Comparison of ENCODE assay signal across 29 cellular contexts in the genomic region with DNA sequence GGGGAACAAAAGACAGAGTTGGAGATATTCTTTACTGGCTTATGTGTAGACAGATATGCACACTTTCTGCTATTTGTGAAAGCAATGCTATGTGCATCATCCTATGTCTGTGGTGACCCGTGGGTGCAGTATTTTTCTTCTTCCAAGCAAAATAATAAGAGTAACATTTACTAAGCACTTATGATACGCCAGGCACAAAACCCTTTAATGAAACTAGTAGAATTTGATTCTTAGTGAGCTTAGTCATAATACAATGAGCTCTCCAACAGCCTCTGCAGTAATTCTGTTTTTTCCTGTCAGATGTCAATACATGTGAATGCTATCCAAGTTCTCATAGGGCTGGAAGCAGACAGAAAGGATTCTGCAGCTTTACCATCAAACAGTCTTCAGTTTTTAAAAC.
DNase-seq lines count a peak whose midpoint lies in the region; ATAC-seq, FAIRE-seq and TF ChIP-seq lines count a peak whose summit lies in the region.
"Had no signal": no experiment of that assay in that cellular context is flagged by ENCODE, and none has a peak within 500 bp of the region (broad histone marks: within the 10 kb centered on the region; RNA-seq: fewer than 3 reads in every experiment).

No MANE protein-coding gene starts in this region.

- no peaks in the 10 kb centered on the region for H3K79me2 ChIP-seq in astrocyte (ENCODE audit: insufficient read depth, low read length)

- no peak overlapping the region for H3K9ac ChIP-seq in astrocyte (ENCODE audit: low read length)
- H3K9ac ChIP-seq in neuronal stem cell (ENCODE audit: low read depth, low read length, poor library complexity), result no peak overlapping the region

- WGBS in neuronal stem cell (ENCODE audit: extremely low coverage in 2 of 2, insufficient read length in 2 of 2, insufficient replicate concordance in 1 of 2), 2 donors, result no CpG with 5 or more reads among the region's 2 CpGs

- no peak overlapping the region for H3K18ac ChIP-seq in neuronal stem cell (ENCODE audit: low read length)

- no peak overlapping the region for H4K91ac ChIP-seq in neuronal stem cell (ENCODE audit: low read depth, low read length, poor library complexity)

- no peak overlapping the region for H2BK5ac ChIP-seq in neuronal stem cell (ENCODE audit: low read length)

- H3K23ac ChIP-seq in neuronal stem cell (ENCODE audit: low read depth, low read length, poor library complexity), result no peak overlapping the region

- H2BK120ac ChIP-seq in neuronal stem cell (ENCODE audit: low read depth, low read length), result no peak overlapping the region

- H4K8ac ChIP-seq in neuronal stem cell (ENCODE audit: low read depth, low read length), result no peak overlapping the region

- no peak overlapping the region for H3K4ac ChIP-seq in neuronal stem cell (ENCODE audit: low read length)

- H2AK5ac ChIP-seq in neuronal stem cell (ENCODE audit: low read depth, low read length), result no peak overlapping the region

- H2BK15ac ChIP-seq in neuronal stem cell (ENCODE audit: low read length), result no peak overlapping the region

- H3K27ac ChIP-seq in astrocyte (ENCODE audit: low read depth, low read length) (no peak overlapping the region), foreskin keratinocyte (no peak overlapping the region), neuronal stem cell (replicated peaks; ENCODE audit: low read length) (no peak overlapping the region)
- H3K27ac ChIP-seq: A549, PC-9, SJCRH30 had no signal

- H3K9me3 Mint-ChIP-seq in astrocyte (ENCODE audit: unreplicated experiment), result peaks cover 3% of the 10 kb centered on the region

- H3K27me3 ChIP-seq in astrocyte (ENCODE audit: insufficient read depth, low read length), result no peaks in the 10 kb centered on the region
- no peaks in the 10 kb centered on the region for H3K27me3 ChIP-seq in foreskin keratinocyte
- H3K27me3 ChIP-seq in neuronal stem cell (ENCODE audit: control insufficient read depth in 3 of 3, insufficient read depth in 3 of 3, low read depth in 1 of 3, low read length in 3 of 3), result no peaks in the 10 kb centered on the region

- no peak overlapping the region for H3K27ac Mint-ChIP-seq in astrocyte (ENCODE audit: unreplicated experiment)
- H3K27ac Mint-ChIP-seq: CD8-positive, alpha-beta memory T cell; HFFc6 had no signal

- H3K36me3 ChIP-seq in astrocyte (ENCODE audit: insufficient read depth, low read length) (no peaks in the 10 kb centered on the region), neuronal stem cell (replicated peaks in 1 of 2; ENCODE audit: control insufficient read depth in 2 of 2, insufficient read depth in 2 of 2, low read length in 2 of 2) (no peaks in the 10 kb centered on the region)
- H3K36me3 ChIP-seq: HAP-1, SJCRH30 had no signal

- H3K36me3 Mint-ChIP-seq in astrocyte (ENCODE audit: low read depth, unreplicated experiment), result no peaks in the 10 kb centered on the region
- H3K36me3 Mint-ChIP-seq: CD8-positive, alpha-beta memory T cell had no signal

- no peaks in the 10 kb centered on the region for H3K79me1 ChIP-seq in neuronal stem cell (ENCODE audit: low read depth, low read length)

- peak; percentile 31 for ATAC-seq in foreskin keratinocyte
- ATAC-seq in HG03565 (IDR thresholded peaks at IDR 0.05; ENCODE audit: unreplicated experiment), result no peak
- no peak for ATAC-seq in GM21825 (IDR thresholded peaks at IDR 0.05; ENCODE audit: unreplicated experiment)
- ATAC-seq: A549, Right ventricle myocardium inferior, SK-N-SH treated with all-trans-retinoic acid at 6 μM for 48 hours had no signal

- H3K4me2 ChIP-seq in astrocyte (ENCODE audit: low read length), result peak overlapping the region; percentile 15
- no peak overlapping the region for H3K4me2 ChIP-seq in neuronal stem cell (ENCODE audit: insufficient read depth, low read length, poor library complexity, severe bottlenecking)
- H3K4me2 ChIP-seq: A549, PC-9 had no signal

- no peaks in the 10 kb centered on the region for H3K4me1 ChIP-seq in astrocyte (ENCODE audit: insufficient read depth, low read length)
- H3K4me1 ChIP-seq in foreskin keratinocyte, result no peaks in the 10 kb centered on the region
- H3K4me1 ChIP-seq in neuronal stem cell (ENCODE audit: control insufficient read depth in 2 of 2, insufficient read depth in 1 of 2, low read depth in 1 of 2, low read length in 2 of 2), result no peaks in the 10 kb centered on the region
- H3K4me1 ChIP-seq: A549, HAP-1, SJCRH30 had no signal

- TF ChIP-seq CTCF in astrocyte (IDR thresholded peaks at IDR 0.05; ENCODE audit: insufficient read depth, low read depth, low read length) (no peak), foreskin keratinocyte (conservative IDR thresholded peaks at IDR 0.05) (no peak)

- no peak overlapping the region for H3K4me3 Mint-ChIP-seq in astrocyte (ENCODE audit: unreplicated experiment)
- H3K4me3 Mint-ChIP-seq: CD8-positive, alpha-beta memory T cell; HFFc6 had no signal

- no peaks in the 10 kb centered on the region for H3K27me3 Mint-ChIP-seq in astrocyte (ENCODE audit: low read depth, unreplicated experiment)

- H3K4me3 ChIP-seq in astrocyte (ENCODE audit: insufficient read depth, low read depth, low read length), result no peak overlapping the region
- H3K4me3 ChIP-seq in neuronal stem cell (ENCODE audit: low read length in 2 of 2), result no peak overlapping the region
- H3K4me3 ChIP-seq: A549, HAP-1, PC-9, SJCRH30 had no signal

- H2AFZ ChIP-seq in astrocyte (ENCODE audit: low read depth, low read length), result no peak overlapping the region
- H2AFZ ChIP-seq in neuronal stem cell (ENCODE audit: low read length), result no peak overlapping the region
- H2AFZ ChIP-seq: PC-9 had no signal

- peaks cover 3% of the 10 kb centered on the region for H3K4me1 Mint-ChIP-seq in astrocyte (ENCODE audit: low read depth, unreplicated experiment)
- H3K4me1 Mint-ChIP-seq: CD8-positive, alpha-beta memory T cell had no signal

- no peaks in the 10 kb centered on the region for H4K20me1 ChIP-seq in astrocyte (ENCODE audit: insufficient read depth, low read length)

- DNase-seq in LHCN-M2 (ENCODE audit: low read depth) (peak; percentile 42), astrocyte (ENCODE audit: low read depth) (peak; percentile 52), foreskin keratinocyte (peak in 1 of 2 donors; percentile 30), neuronal stem cell (ENCODE audit: low spot score) (no peak), CD1c-positive myeloid dendritic cell (ENCODE audit: extremely low spot score) (no peak)
- DNase-seq: AML-193; C1 segment of cervical spinal cord; CD8-positive, alpha-beta memory T cell; DMS79 treated with DMSO at 0.1 percent for 48 hours; GF-D8; GOT3; HFFc6; KBM-7; NCI-H1105; NCI-H146; NCI-H1930; NCI-H2107; NCI-H524; NCI-H748 treated with DMSO at 0.1 percent for 48 hours; NK-92 treated with Interleukin-12 subunit alpha and Interleukin-12 subunit beta, amount 100 ng/mL, for 24 hours; PC-9; SJCRH30 had no signal

- H3K14ac ChIP-seq in neuronal stem cell (ENCODE audit: low read length), result no peak overlapping the region

- H3K9me3 ChIP-seq in astrocyte (ENCODE audit: insufficient read depth, low read depth, low read length), result no peaks in the 10 kb centered on the region
- no peaks in the 10 kb centered on the region for H3K9me3 ChIP-seq in neuronal stem cell (replicated peaks in 1 of 2; ENCODE audit: control insufficient read depth in 2 of 2, insufficient read depth in 1 of 2, low read depth in 1 of 2, low read length in 2 of 2)
- H3K9me3 ChIP-seq: HAP-1, SJCRH30 had no signal

- no peak overlapping the region for H2BK12ac ChIP-seq in neuronal stem cell (ENCODE audit: low read length)

- FAIRE-seq in astrocyte (lab: Jason Lieb, UNC), result no peak
- FAIRE-seq: A549, GM12891 had no signal

Comparison
In these comparisons a context has a peak if more than half of its experiments do, and no peak if none do; other contexts are left out.
1. DNase-seq: peak in LHCN-M2 (single experiment) and astrocyte (single experiment); none in neuronal stem cell (single experiment) and CD1c-positive myeloid dendritic cell (single experiment).